In genomic region chr18:3653859-3654441, GRCh38 we compare ENCODE assay signal across 1 cellular context.
TF ChIP-seq lines count a peak whose summit lies in the region.

No MANE protein-coding gene starts in this region.

TF ChIP-seq in K562, 482 proteins besides CTCF, POLR2A, EP300 and RAD21 (continues in another document):
- TF ChIP-seq NR2F6 (CRISPR knock-in tag; IDR thresholded peaks at IDR 0.05) (peak; percentile 48; the same call in 1 of the 2 replicates), ID3 (CRISPR knock-in tag; IDR thresholded peaks at IDR 0.05) (no peak), ID3 (tag; IDR thresholded peaks at IDR 0.05) (peak; percentile 93), ZNF324 (CRISPR knock-in tag; IDR thresholded peaks at IDR 0.05) (0 out of 2 replicates have a peak, but pooled peaks have one; percentile 9), POLR2G (IDR thresholded peaks at IDR 0.05; ENCODE audit: low read depth, low read length) (0 out of 2 replicates have a peak, but pooled peaks have one; percentile 57), ETV5 (CRISPR knock-in tag; IDR thresholded peaks at IDR 0.05; ENCODE audit: low read depth) (peak; percentile 62; the same call in 1 of the 2 replicates), ZNF23 (CRISPR knock-in tag; IDR thresholded peaks at IDR 0.05) (peak; percentile 54; the same call in 1 of the 2 replicates), ZNF707 (CRISPR knock-in tag; conservative IDR thresholded peaks at IDR 0.05) (0 out of 2 replicates have a peak, but pooled peaks have one; percentile 39), SREBF1 (IDR thresholded peaks at IDR 0.05; ENCODE audit: borderline replicate concordance, low read depth, low read length) (0 out of 2 replicates have a peak, but pooled peaks have one; percentile 25), ZNF79 (CRISPR knock-in tag; IDR thresholded peaks at IDR 0.05; ENCODE audit: low read depth) (peak; percentile 59; the same call in 1 of the 2 replicates), FOXA1 (IDR thresholded peaks at IDR 0.05; ENCODE audit: borderline replicate concordance) (no peak), THRB (CRISPR knock-in tag; conservative IDR thresholded peaks at IDR 0.05) (peak; percentile 83), C11orf30 (IDR thresholded peaks at IDR 0.05; ENCODE audit: low read depth) (no peak), MYC (IDR thresholded peaks at IDR 0.05; ENCODE audit: low read depth, low read length) (peak; percentile 60), MYC (CRISPR knock-in tag; IDR thresholded peaks at IDR 0.05; ENCODE audit: borderline replicate concordance, low read depth) (peak; percentile 94), HINFP (tag; conservative IDR thresholded peaks at IDR 0.05; ENCODE audit: low read depth) (peak; percentile 35; the same call in 1 of the 2 replicates), ZBTB43 (CRISPR knock-in tag; IDR thresholded peaks at IDR 0.05) (0 out of 2 replicates have a peak, but pooled peaks have one; percentile 25), SAFB (IDR thresholded peaks at IDR 0.05; ENCODE audit: borderline replicate concordance, low read depth, low read length) (no peak), EWSR1 (IDR thresholded peaks at IDR 0.05; ENCODE audit: borderline replicate concordance, low read depth, partially characterized antibody) (no peak), STAT5B (CRISPR knock-in tag; IDR thresholded peaks at IDR 0.05) (0 out of 2 replicates have a peak, but pooled peaks have one; percentile 43), FOXM1 (IDR thresholded peaks at IDR 0.05; ENCODE audit: low read depth) (no peak), FOXM1 (CRISPR knock-in tag; IDR thresholded peaks at IDR 0.05; ENCODE audit: low read depth) (peak; percentile 17; the same call in 1 of the 2 replicates), HDAC8 (tag; IDR thresholded peaks at IDR 0.05) (peak; percentile 73; the same call in 1 of the 2 replicates), RCOR1 (IDR thresholded peaks at IDR 0.05; ENCODE audit: borderline replicate concordance in 1 of 2, low read depth in 2 of 2, low read length in 2 of 2) (peak in 1 of 2 experiments; percentile 32; a peak in 1 of 4 replicates), NFXL1 (CRISPR knock-in tag; IDR thresholded peaks at IDR 0.05) (no peak), ZBTB49 (CRISPR knock-in tag; IDR thresholded peaks at IDR 0.05; ENCODE audit: borderline replicate concordance) (peak; percentile 65; the same call in 1 of the 2 replicates), FOXJ3 (CRISPR knock-in tag; IDR thresholded peaks at IDR 0.05) (no peak), ETV1 (tag; conservative IDR thresholded peaks at IDR 0.05; ENCODE audit: low read depth) (peak; percentile 57), KLF6 (CRISPR knock-in tag; IDR thresholded peaks at IDR 0.05; ENCODE audit: borderline replicate concordance) (peak; percentile 66; the same call in 1 of the 2 replicates), ZFPM2 (CRISPR knock-in tag; IDR thresholded peaks at IDR 0.05) (0 out of 2 replicates have a peak, but pooled peaks have one; percentile 15), HMBOX1 (IDR thresholded peaks at IDR 0.05) (0 out of 2 replicates have a peak, but pooled peaks have one; percentile 5), HSF4 (CRISPR knock-in tag; IDR thresholded peaks at IDR 0.05; ENCODE audit: borderline replicate concordance) (0 out of 2 replicates have a peak, but pooled peaks have one; percentile 73), SETDB1 (IDR thresholded peaks at IDR 0.05; ENCODE audit: low read length) (peak; percentile 27), FOXP4 (CRISPR knock-in tag; IDR thresholded peaks at IDR 0.05; ENCODE audit: borderline replicate concordance) (peak; percentile 75; the same call in 1 of the 2 replicates), KLF13 (tag; IDR thresholded peaks at IDR 0.05; ENCODE audit: borderline replicate concordance, low read depth) (peak; percentile 79; the same call in 1 of the 2 replicates), NR4A1 (CRISPR knock-in tag; IDR thresholded peaks at IDR 0.05) (peak; percentile 91; the same call in 1 of the 2 replicates), NR4A1 (tag; IDR thresholded peaks at IDR 0.05) (peak; percentile 95), ZC3H11A (IDR thresholded peaks at IDR 0.05; ENCODE audit: low read depth, low read length) (no peak), TEAD2 (tag; IDR thresholded peaks at IDR 0.05) (peak; percentile 31; the same call in 1 of the 2 replicates), RBFOX2 (IDR thresholded peaks at IDR 0.05; ENCODE audit: low read depth, low read length) (peak; percentile 73), ZNF830 (CRISPR knock-in tag; IDR thresholded peaks at IDR 0.05) (0 out of 2 replicates have a peak, but pooled peaks have one; percentile 47), ZNF76 (CRISPR knock-in tag; IDR thresholded peaks at IDR 0.05; ENCODE audit: borderline replicate concordance) (0 out of 2 replicates have a peak, but pooled peaks have one; percentile 20), SNRNP70 (optimal IDR thresholded peaks at IDR 0.05; ENCODE audit: low read depth, low read length) (no peak), ESRRB (CRISPR knock-in tag; IDR thresholded peaks at IDR 0.05; ENCODE audit: borderline replicate concordance) (peak; percentile 59; the same call in 1 of the 2 replicates), FOSL1 (tag; conservative IDR thresholded peaks at IDR 0.05) (no peak), ELK3 (CRISPR knock-in tag; IDR thresholded peaks at IDR 0.05) (0 out of 2 replicates have a peak, but pooled peaks have one; percentile 65), ZNF780A (CRISPR knock-in tag; IDR thresholded peaks at IDR 0.05) (0 out of 2 replicates have a peak, but pooled peaks have one; percentile 59), PHF21A (IDR thresholded peaks at IDR 0.05; ENCODE audit: borderline replicate concordance, low read depth) (no peak), ARID3A (IDR thresholded peaks at IDR 0.05; ENCODE audit: borderline replicate concordance, low read depth, low read length) (no peak), SLC30A9 (CRISPR knock-in tag; IDR thresholded peaks at IDR 0.05) (peak; percentile 71; the same call in 1 of the 2 replicates), DIDO1 (tag; IDR thresholded peaks at IDR 0.05; ENCODE audit: low read depth) (peak; percentile 26; the same call in 1 of the 2 replicates), ZNF395 (CRISPR knock-in tag; IDR thresholded peaks at IDR 0.05) (no peak)
